8 cellular contexts compared by ENCODE assay signal in the genomic region with DNA sequence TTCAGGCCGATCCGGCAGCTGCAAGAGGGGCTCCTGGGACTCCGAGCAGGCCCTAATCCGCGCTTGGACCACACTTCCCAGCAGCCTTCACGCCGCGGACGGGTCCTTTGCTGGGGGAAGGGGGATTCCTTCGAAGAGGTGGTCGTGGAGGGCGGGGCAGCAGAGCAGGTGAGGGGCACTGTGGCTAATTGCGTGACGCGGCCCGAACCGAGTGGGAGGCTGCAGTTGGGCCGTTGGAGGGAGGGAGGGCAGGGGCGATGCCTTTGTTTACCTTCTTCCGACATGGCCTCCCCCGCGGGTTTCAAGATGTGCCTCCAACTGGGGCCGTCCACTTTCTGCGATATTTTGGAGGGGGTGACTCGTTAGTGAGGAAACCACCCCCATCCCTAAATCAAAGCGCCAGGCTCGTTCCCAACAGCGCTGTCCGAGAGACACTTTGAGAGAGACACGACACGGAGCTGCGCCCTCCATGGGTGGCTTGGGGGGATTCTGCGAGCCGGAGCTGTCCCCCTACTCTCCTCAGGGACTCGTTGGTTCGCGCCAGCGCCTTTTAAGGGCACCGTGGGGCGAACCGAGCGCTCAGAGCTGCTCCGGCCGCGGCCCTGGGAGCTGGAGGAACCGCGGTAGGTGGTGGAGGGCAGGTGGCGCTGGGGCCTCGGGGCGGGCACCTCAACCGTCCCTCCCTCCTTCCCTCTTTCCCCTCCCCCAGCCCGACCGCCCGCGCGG. TPM values are rescaled to one million over a fixed set of nuclear protein-coding genes. Genes with fewer than 3 reads are reported as not detected.
A peak's percentile ranks its signal among the peaks of the same experiment; 100 is the strongest.
DNase-seq lines count a peak whose midpoint lies in the region; ATAC-seq and TF ChIP-seq lines count a peak whose summit lies in the region.

A gene (plus strand): TSS at position 582 of the 726 bp plus-strand sequence. CDS start 3,070 bp downstream, outside the sequence.

- H3K9me3 Mint-ChIP-seq in activated CD8-positive, alpha-beta T cell treated with anti-CD3 and anti-CD28 coated beads for 36 hours, result no peaks in the 10 kb centered on the region

- peak within 1 kb of the TSS; percentile 86 to 88 for H3K4me3 ChIP-seq in duodenal mucosa (ENCODE audit: low read depth in 1 of 2, low read length in 2 of 2)
- H3K4me3 ChIP-seq in lower lobe of right lung, result peak within 1 kb of the TSS; percentile 89

- H3K9me3 ChIP-seq in duodenal mucosa (ENCODE audit: control insufficient read depth in 1 of 2, low read length in 2 of 2) (no peaks in the 10 kb centered on the region), lower lobe of right lung (no peaks in the 10 kb centered on the region)

- H3K4me3 Mint-ChIP-seq in activated CD8-positive, alpha-beta T cell treated with anti-CD3 and anti-CD28 coated beads for 36 hours, result peak within 1 kb of the TSS; percentile 91

- ATAC-seq in GM19395 (IDR thresholded peaks at IDR 0.05; ENCODE audit: unreplicated experiment) (peak; percentile 85), HG03558 (IDR thresholded peaks at IDR 0.05; ENCODE audit: extremely low read depth, unreplicated experiment) (peak; percentile 75), lower lobe of right lung (peak; percentile 96 to 97)
- peak; percentile 89 for ATAC-seq in activated CD8-positive, alpha-beta T cell treated with anti-CD3 and anti-CD28 coated beads for 36 hours

- peak within 1 kb of the TSS; percentile 82 to 83 for H3K9ac ChIP-seq in duodenal mucosa (ENCODE audit: low read depth in 1 of 2, low read length in 2 of 2)

- H3K27me3 ChIP-seq in duodenal mucosa (ENCODE audit: control insufficient read depth in 1 of 2, insufficient read depth in 2 of 2, low read length in 2 of 2) (no peaks in the 10 kb centered on the region), lower lobe of right lung (ENCODE audit: low read depth) (no peaks in the 10 kb centered on the region)

- H3K4me1 Mint-ChIP-seq in activated CD8-positive, alpha-beta T cell treated with anti-CD3 and anti-CD28 coated beads for 36 hours (ENCODE audit: low read depth), result peaks cover 28% of the 10 kb centered on the region

- H3K4me1 ChIP-seq in duodenal mucosa (ENCODE audit: control insufficient read depth in 1 of 2, insufficient read depth in 2 of 2, low read length in 2 of 2) (peaks cover 16 to 23% of the 10 kb centered on the region in 2 donors), lower lobe of right lung (peaks cover 17% of the 10 kb centered on the region)

- intact Hi-C loops in activated CD8-positive, alpha-beta T cell treated with anti-CD3 and anti-CD28 coated beads for 36 hours (cut with micrococcal nuclease), result loop anchor here (10.0 kb wide), 1 partner anchor 123 kb away; a partner anchor contains a TSS
- intact Hi-C loops in lower lobe of right lung (cut with DNase I), result no loop called here

- H3K27me3 Mint-ChIP-seq in activated CD8-positive, alpha-beta T cell treated with anti-CD3 and anti-CD28 coated beads for 36 hours, result no peaks in the 10 kb centered on the region

- POLR2A ChIA-PET in activated CD8-positive, alpha-beta T cell treated with anti-CD3 and anti-CD28 coated beads for 36 hours (lab: Charles Lee), result interaction anchor here (0.6 to 6.1 kb wide), 9 partner anchors 8 to 582 kb away, joined by 3 to 156 read pairs (median 3); a partner anchor contains a TSS

- CTCF ChIA-PET in activated CD8-positive, alpha-beta T cell treated with anti-CD3 and anti-CD28 coated beads for 36 hours (lab: Charles Lee), result interaction anchor here (0.7 to 15.5 kb wide), 6 partner anchors 14 to 206 kb away, joined by 3 to 322 read pairs (median 4); a partner anchor contains a TSS

- no peak for TF ChIP-seq CTCF in activated CD8-positive, alpha-beta T cell treated with anti-CD3 and anti-CD28 coated beads for 36 hours (IDR thresholded peaks at IDR 0.05)
- TF ChIP-seq CTCF in lower lobe of right lung (IDR thresholded peaks at IDR 0.05), result no peak

- peak within 1 kb of the TSS; percentile 92 for H3K27ac ChIP-seq in duodenal mucosa (ENCODE audit: low read depth, low read length)
- peak within 1 kb of the TSS; percentile 99 for H3K27ac ChIP-seq in lower lobe of right lung

- peak within 1 kb of the TSS; percentile 96 for H3K27ac Mint-ChIP-seq in activated CD8-positive, alpha-beta T cell treated with anti-CD3 and anti-CD28 coated beads for 36 hours

- H3K36me3 Mint-ChIP-seq in activated CD8-positive, alpha-beta T cell treated with anti-CD3 and anti-CD28 coated beads for 36 hours (ENCODE audit: low read depth), result peaks cover 14% of the 10 kb centered on the region

- H3K36me3 ChIP-seq in duodenal mucosa (ENCODE audit: control insufficient read depth in 1 of 2, insufficient read depth in 2 of 2, low read length in 2 of 2) (peaks cover 5 to 9% of the 10 kb centered on the region in 2 donors), lower lobe of right lung (peaks cover 19% of the 10 kb centered on the region)

- peak; percentile 96 for DNase-seq in CD1c-positive myeloid dendritic cell (ENCODE audit: extremely low spot score)
- DNase-seq in NCI-H82 treated with DMSO at 0.1 percent for 48 hours (lab: John Stamatoyannopoulos, UW; ENCODE audit: unreplicated experiment), result peak; percentile 66
- DNase-seq in activated CD8-positive, alpha-beta T cell treated with anti-CD3 and anti-CD28 coated beads for 36 hours, result peak; percentile 92
- peak; percentile 95 for DNase-seq in lower lobe of right lung
- DNase-seq in stimulated activated CD4-positive, alpha-beta T cell treated with anti-CD3 and anti-CD28 coated beads, TNF-alpha, amount 100 ng/mL, for 1 hour (ENCODE audit: low read depth in 3 of 3, low spot score in 1 of 3), result peak; percentile 80 to 90 (median 86)

RNA-seq across cellular contexts. Expression of the gene that starts here (rescaled TPM):
- total RNA-seq in activated CD8-positive, alpha-beta T cell treated with anti-CD3 and anti-CD28 coated beads for 36 hours, result 10 to 100 TPM; 25.8 to 29.1 TPM
- total RNA-seq in lower lobe of right lung, result 23.3 TPM

Comparison
In these comparisons a context has a peak if more than half of its experiments do, and no peak if none do; other contexts are left out.
1. Peak in every context shown above with its lines: DNase-seq, ATAC-seq, H3K4me3 ChIP-seq and H3K27ac ChIP-seq.